ENCODE assay signal across 20 cellular contexts in the genomic region with DNA sequence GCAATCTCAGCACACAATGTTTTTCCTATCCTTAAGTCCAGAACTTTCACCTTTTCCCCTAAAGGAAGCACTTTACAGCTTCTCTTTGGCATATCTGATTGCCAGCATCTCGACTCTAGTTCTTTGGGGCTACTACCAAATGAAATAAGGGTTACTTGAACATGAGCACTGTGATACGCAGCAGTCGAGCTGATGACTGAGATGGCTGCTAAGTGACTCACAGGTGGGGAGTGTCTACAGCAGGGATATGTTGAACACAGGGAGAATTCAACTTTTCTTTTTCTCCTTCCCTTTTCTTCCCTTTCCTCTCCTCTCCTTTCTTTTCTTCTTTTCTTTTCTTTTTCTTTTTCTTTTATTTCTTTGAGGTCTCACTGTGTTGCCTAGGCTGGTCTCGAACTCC.
"Had no signal": no experiment of that assay in that cellular context is flagged by ENCODE, and none has a peak within 500 bp of the region (broad histone marks: within the 10 kb centered on the region; RNA-seq: fewer than 3 reads in every experiment).

No MANE protein-coding gene starts in this region.

- H3K9me3 Mint-ChIP-seq: central memory CD8-positive, alpha-beta T cell; mesothelial cell of epicardium; T-cell had no signal

- ATAC-seq: left lung; naive thymus-derived CD8-positive, alpha-beta T cell; sciatic nerve; SK-N-SH treated with all-trans-retinoic acid at 6 μM for 48 hours; stimulated activated naive CD8-positive, alpha-beta T cell treated with anti-CD3 and anti-CD28 coated beads, Interleukin-15, amount 100 ng/mL, for 72 hours; T-cell had no signal

- H3K36me3 Mint-ChIP-seq: activated naive CD8-positive, alpha-beta T cell; mesothelial cell of epicardium; T-cell had no signal

- H3K4me3 Mint-ChIP-seq: activated naive CD8-positive, alpha-beta T cell; central memory CD8-positive, alpha-beta T cell; mesothelial cell of epicardium; naive thymus-derived CD8-positive, alpha-beta T cell; stimulated activated naive CD8-positive, alpha-beta T cell treated with anti-CD3 and anti-CD28 coated beads, Interleukin-15, amount 100 ng/mL, for 72 hours; T-cell had no signal

- H3K27me3 Mint-ChIP-seq: central memory CD8-positive, alpha-beta T cell had no signal

- H3K4me1 Mint-ChIP-seq: mesothelial cell of epicardium had no signal

- DNase-seq: activated CD4-positive, CD25-positive, alpha-beta regulatory T cell treated with anti-CD3 and anti-CD28 coated beads, Interleukin-2, amount 50 U/mL, for 72 hours; activated CD8-positive, alpha-beta memory T cell treated with anti-CD3 and anti-CD28 coated beads, Interleukin-2, amount 50 U/mL, for 48 hours; activated gamma-delta T cell treated with Interleukin-2 at 50 U/mL for 16 hours; adrenal gland; brain microvascular endothelial cell; colonic mucosa; foreskin fibroblast; kidney; left lung; naive thymus-derived CD8-positive, alpha-beta T cell; small intestine; stimulated activated naive CD8-positive, alpha-beta T cell treated with anti-CD3 and anti-CD28 coated beads, Interleukin-15, amount 100 ng/mL, for 72 hours; T-cell; WERI-Rb-1 had no signal

- H3K27ac Mint-ChIP-seq: activated naive CD8-positive, alpha-beta T cell; activated T-helper 1 cell treated with anti-CD3 and anti-CD28 coated beads, Interleukin-12 subunit alpha, Interleukin-12 subunit beta, Interleukin-2, Interleukin-4 antibody, amounts not matched to agents 30 ng/mL and 10 ng/mL and 1 ng/mL, durations not matched to agents 14 hours and 24 hours and 36 hours; mesothelial cell of epicardium; naive thymus-derived CD8-positive, alpha-beta T cell; stimulated activated naive CD8-positive, alpha-beta T cell treated with anti-CD3 and anti-CD28 coated beads, Interleukin-15, amount 100 ng/mL, for 72 hours; T-cell had no signal
